ENCODE assay signal across 22 cellular contexts in the genomic region with DNA sequence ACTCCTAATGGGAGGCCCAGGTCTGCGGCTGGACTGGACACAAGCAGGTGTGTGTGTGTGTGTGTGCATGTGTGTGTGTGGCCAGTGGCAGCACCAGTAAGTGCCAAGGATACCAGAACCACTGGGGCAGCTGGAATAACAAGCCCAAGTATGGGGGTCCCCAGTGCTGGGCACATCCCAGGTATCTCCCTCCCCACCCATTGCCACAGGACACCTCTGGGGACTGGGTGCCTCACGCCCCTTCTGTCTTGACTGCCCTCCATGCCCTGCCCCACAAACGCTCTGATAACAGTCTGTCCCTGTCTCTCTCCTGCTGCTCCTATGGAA. TPM values are rescaled to one million over a fixed set of nuclear protein-coding genes. Genes with fewer than 3 reads are reported as not detected.
DNase-seq lines count a peak whose midpoint lies in the region; ATAC-seq and TF ChIP-seq lines count a peak whose summit lies in the region.
"Had no signal": no experiment of that assay in that cellular context is flagged by ENCODE, and none has a peak within 500 bp of the region (broad histone marks: within the 10 kb centered on the region; RNA-seq: fewer than 3 reads in every experiment).

No MANE protein-coding gene starts in this region.

- ATAC-seq in HG03135 (IDR thresholded peaks at IDR 0.05; ENCODE audit: unreplicated experiment): no peak
- ATAC-seq: CD8-positive, alpha-beta T cell; stimulated activated naive CD8-positive, alpha-beta T cell treated with anti-CD3 and anti-CD28 coated beads, Interleukin-15, amount 100 ng/mL, for 72 hours; T-helper 17 cell had no signal

- H3K27ac ChIP-seq in caudate nucleus (ENCODE audit: low read depth, low read length) (peak overlapping the region; percentile 74), muscle layer of colon (ENCODE audit: low read depth, low read length) (peak overlapping the region; percentile 83), skeletal muscle tissue (ENCODE audit: low read depth, low read length) (peak overlapping the region; percentile 51)
- H3K27ac ChIP-seq: VCaP had no signal

- H3K4me3 ChIP-seq in BE2C (ENCODE audit: low read depth, low read length) (peak overlapping the region; percentile 62), muscle layer of colon (ENCODE audit: low read depth in 1 of 2, low read length in 2 of 2) (peak overlapping the region; percentile 12 to 57), skeletal muscle tissue (ENCODE audit: low read length in 3 of 3) (no peak overlapping the region)

- peak overlapping the region; percentile 96 for H3K9ac ChIP-seq in muscle layer of colon (ENCODE audit: low read length)
- H3K9ac ChIP-seq in skeletal muscle tissue (ENCODE audit: low read depth in 1 of 3, low read length in 3 of 3): peak overlapping the region in 2 of 3 donors; percentile 32 to 50

- H3K36me3 ChIP-seq in BE2C (peaks cover 17% of the 10 kb centered on the region), muscle layer of colon (ENCODE audit: insufficient read depth, low read length) (peaks cover 5% of the 10 kb centered on the region), skeletal muscle tissue (ENCODE audit: control insufficient read depth in 3 of 3, insufficient read depth in 3 of 3, low read length in 3 of 3) (peaks cover 11 to 26% (median 23%) of the 10 kb centered on the region in 3 donors)

- H3K4me1 ChIP-seq in BE2C: peaks cover 32% of the 10 kb centered on the region
- peaks cover 59% of the 10 kb centered on the region for H3K4me1 ChIP-seq in muscle layer of colon (ENCODE audit: insufficient read depth, low read length)
- peaks cover 57 to 75% (median 57%) of the 10 kb centered on the region in 3 donors for H3K4me1 ChIP-seq in skeletal muscle tissue (ENCODE audit: control insufficient read depth in 3 of 3, insufficient read depth in 3 of 3, low read length in 3 of 3)

- no peaks in the 10 kb centered on the region for H3K27me3 ChIP-seq in BE2C
- no peaks in the 10 kb centered on the region for H3K27me3 ChIP-seq in muscle layer of colon (ENCODE audit: control insufficient read depth in 1 of 2, insufficient read depth in 2 of 2, low read length in 2 of 2)
- H3K27me3 ChIP-seq in skeletal muscle tissue (ENCODE audit: control insufficient read depth in 3 of 3, insufficient read depth in 3 of 3, low read length in 3 of 3): peaks cover 0 to 8% (median 7%) of the 10 kb centered on the region in 3 donors

- no peaks in the 10 kb centered on the region for H3K9me3 ChIP-seq in BE2C
- no peaks in the 10 kb centered on the region for H3K9me3 ChIP-seq in muscle layer of colon (ENCODE audit: low read length)
- no peaks in the 10 kb centered on the region for H3K9me3 ChIP-seq in skeletal muscle tissue (ENCODE audit: control insufficient read depth in 3 of 3, low read length in 3 of 3)

- DNase-seq in BE2C (no peak), caudate nucleus (lab: John Stamatoyannopoulos, UW) (no peak), NCI-H1092 (lab: John Stamatoyannopoulos, UW) (no peak), OCI-M2 (lab: John Stamatoyannopoulos, UW; ENCODE audit: unreplicated experiment) (no peak), NCI-H2171 (lab: John Stamatoyannopoulos, UW) (no peak)
- DNase-seq: ACHN; activated CD4-positive, alpha-beta memory T cell treated with anti-CD3 and anti-CD28 coated beads for 36 hours; activated T-cell treated with anti-CD3 and anti-CD28 coated beads, Interleukin-2, amount 50 U/mL, for 24 hours; CD8-positive, alpha-beta T cell; DMS53; H7; NCI-H1105; NCI-H2107; NCI-H524 treated with DMSO at 0.1 percent for 48 hours; SHP77 treated with DMSO at 0.1 percent for 48 hours; stimulated activated CD4-positive, alpha-beta T cell treated with anti-CD3 and anti-CD28 coated beads, Interleukin-2, amount 100 ng/mL, for 24 hours; stimulated activated naive CD8-positive, alpha-beta T cell treated with anti-CD3 and anti-CD28 coated beads, Interleukin-15, amount 100 ng/mL, for 72 hours; T-helper 17 cell had no signal

- no peak for TF ChIP-seq CTCF in BE2C (IDR thresholded peaks at IDR 0.05; ENCODE audit: low read depth, low read length)

RNA-seq across cellular contexts. Expression of gene SPEG, which starts 9.0 kb away (rescaled TPM):
- polyA plus RNA-seq in BE2C (2012; ENCODE audit: insufficient read depth, insufficient read length, low read depth): 269 TPM
- total RNA-seq in skeletal muscle tissue: 95.5 TPM

RNA-seq across cellular contexts. Expression of gene DES, which starts 25.5 kb away (rescaled TPM):
- 1.5 TPM for polyA plus RNA-seq in BE2C (2012; ENCODE audit: insufficient read depth, insufficient read length, low read depth)
- 3,588 TPM for total RNA-seq in skeletal muscle tissue
- total RNA-seq: activated CD4-positive, alpha-beta memory T cell treated with anti-CD3 and anti-CD28 coated beads for 36 hours; CD8-positive, alpha-beta T cell; T-helper 17 cell had no signal

RNA-seq across cellular contexts. Expression of gene GMPPA, which starts 55.0 kb away (rescaled TPM):
- polyA plus RNA-seq in BE2C (2012; ENCODE audit: insufficient read depth, insufficient read length, low read depth): 93.8 TPM
- 27.7 TPM for total RNA-seq in skeletal muscle tissue

RNA-seq across cellular contexts. Expression of gene DNPEP, which starts 55.9 kb away (rescaled TPM):
- 70.7 TPM for polyA plus RNA-seq in BE2C (2012; ENCODE audit: insufficient read depth, insufficient read length, low read depth)
- 25.1 TPM for total RNA-seq in skeletal muscle tissue

Comparison
In these comparisons a context has a peak if more than half of its experiments do, and no peak if none do; other contexts are left out.
1. H3K4me3 ChIP-seq: peak in BE2C (single experiment) and muscle layer of colon (2 of 2); none in skeletal muscle tissue (0 of 3).
2. Peak in every context shown above with its lines, with median percentiles within 50 percentile points of each other: H3K27ac ChIP-seq.